ENCODE assay signal across 8 cellular contexts in genomic region chr7:131327049-131327625, GRCh38. TPM values are rescaled to one million over a fixed set of nuclear protein-coding genes. Genes with fewer than 3 reads are reported as not detected.
DNase-seq lines count a peak whose midpoint lies in the region; ATAC-seq and TF ChIP-seq lines count a peak whose summit lies in the region.

No MANE protein-coding gene starts in this region.

- no peak for TF ChIP-seq EP300 in sigmoid colon (IDR thresholded peaks at IDR 0.05)

- TF ChIP-seq POLR2A in body of pancreas (IDR thresholded peaks at IDR 0.05) = no peak
- TF ChIP-seq POLR2A in sigmoid colon (IDR thresholded peaks at IDR 0.05) = no peak

- 1 to 2% methylated on average over 14 of the region's 14 CpGs for WGBS in body of pancreas, 2 donors
- WGBS in sigmoid colon, 2 donors = 0 to 2% methylated on average over 14 of the region's 14 CpGs

- H3K4me3 ChIP-seq in body of pancreas (peak overlapping the region; percentile 92 to 95), iPS-18a (ENCODE audit: low read length) (peak overlapping the region; percentile 86), sigmoid colon (peak overlapping the region; percentile 87 to 99 (median 94))

- H3K9me3 ChIP-seq in body of pancreas (no peaks in the 10 kb centered on the region), iPS-18a (ENCODE audit: control insufficient read depth, low read depth, low read length) (no peaks in the 10 kb centered on the region), sigmoid colon (no peaks in the 10 kb centered on the region)

- TF ChIP-seq CTCF in body of pancreas (IDR thresholded peaks at IDR 0.05) (no peak), sigmoid colon (IDR thresholded peaks at IDR 0.05) (no peak)

- H3K27me3 ChIP-seq in body of pancreas = no peaks in the 10 kb centered on the region
- no peaks in the 10 kb centered on the region for H3K27me3 ChIP-seq in iPS-18a (ENCODE audit: control insufficient read depth, insufficient read depth, low read length)
- H3K27me3 ChIP-seq in sigmoid colon = no peaks in the 10 kb centered on the region

- ATAC-seq in Right ventricle myocardium inferior = peak; percentile 53
- ATAC-seq in HG02571 (IDR thresholded peaks at IDR 0.05; ENCODE audit: unreplicated experiment) = peak; percentile 16
- peak; percentile 20 for ATAC-seq in body of pancreas

- no peaks in the 10 kb centered on the region for H3K36me3 ChIP-seq in body of pancreas (replicated peaks in 1 of 2; ENCODE audit: insufficient read depth in 1 of 2, low read depth in 2 of 2)
- no peaks in the 10 kb centered on the region for H3K36me3 ChIP-seq in iPS-18a (ENCODE audit: control insufficient read depth, low read depth, low read length)
- H3K36me3 ChIP-seq in sigmoid colon = no peaks in the 10 kb centered on the region

- intact Hi-C loops in Right ventricle myocardium inferior (cut with DNase I) = loop anchor here (2.0 to 5.0 kb wide), 2 partner anchors 95 to 218 kb away; no protein-coding TSS in a partner anchor
- intact Hi-C loops in cardiac septum (cut with DNase I) = no loop called here
- intact Hi-C loops in body of pancreas (cut with DNase I) = no loop called here
- intact Hi-C loops in sigmoid colon (cut with DNase I) = loop anchor here (5.0 to 10.0 kb wide), 2 partner anchors 95 to 432 kb away; no protein-coding TSS in a partner anchor

- DNase-seq in Right ventricle myocardium inferior (ENCODE audit: missing footprints) (no peak), cardiac septum (ENCODE audit: low spot score) (no peak), NCI-H69 (lab: John Stamatoyannopoulos, UW) (peak; percentile 73), body of pancreas (peak in 1 of 4 donors; percentile 50), sigmoid colon (no peak), activated gamma-delta T cell (lab: John Stamatoyannopoulos, UW) (no peak)

- H3K27ac ChIP-seq in body of pancreas = peak overlapping the region; percentile 92 to 99 (median 98)
- no peak overlapping the region for H3K27ac ChIP-seq in iPS-18a (ENCODE audit: low read length)
- H3K27ac ChIP-seq in sigmoid colon = peak overlapping the region; percentile 97 to 100 (median 98)

- H3K9ac ChIP-seq in iPS-18a (ENCODE audit: low read length) = peak overlapping the region; percentile 94

- H3K4me1 ChIP-seq in body of pancreas (peaks cover 41% of the 10 kb centered on the region), iPS-18a (ENCODE audit: control insufficient read depth, low read depth, low read length) (peaks cover 12% of the 10 kb centered on the region), sigmoid colon (peaks cover 0 to 35% (median 20%) of the 10 kb centered on the region in 4 donors)

RNA-seq across cellular contexts. Expression of gene MKLN1, which starts 0.5 kb away (rescaled TPM):
- total RNA-seq in Right ventricle myocardium inferior (39.3 TPM), cardiac septum (45.4 TPM), body of pancreas (10 to 100 TPM; 25.1 to 29.3 TPM), sigmoid colon (10 to 100 TPM; 48.2 to 68.1 (median 61.0) TPM)
- 10 to 100 TPM in 1 of 3 donors, 1 to 10 TPM in 2; 6.6 to 11.8 (median 9.9) TPM for polyA plus RNA-seq in sigmoid colon

Comparison
In these comparisons a context has a peak if more than half of its experiments do, and no peak if none do; other contexts are left out.
1. intact Hi-C loops: an anchor here in Right ventricle myocardium inferior (2.0 to 5.0 kb wide) and sigmoid colon (5.0 to 10.0 kb wide); none called in cardiac septum and body of pancreas.